8 cellular contexts compared by ENCODE assay signal in genomic region chr13:51286135-51287002, GRCh38. TPM values are rescaled to one million over a fixed set of nuclear protein-coding genes. Genes with fewer than 3 reads are reported as not detected.
DNase-seq lines count a peak whose midpoint lies in the region; ATAC-seq and TF ChIP-seq lines count a peak whose summit lies in the region.

No MANE protein-coding gene starts in this region.

- no peak for TF ChIP-seq POLR2A in adrenal gland (IDR thresholded peaks at IDR 0.05)

- H3K9me3 Mint-ChIP-seq in CD8-positive, alpha-beta T cell = no peaks in the 10 kb centered on the region

- peak; percentile 78 for TF ChIP-seq CTCF in CD8-positive, alpha-beta T cell (IDR thresholded peaks at IDR 0.05)
- peak; percentile 85 to 97 (median 89) for TF ChIP-seq CTCF in adrenal gland (IDR thresholded peaks at IDR 0.05)

- no peaks in the 10 kb centered on the region for H3K36me3 ChIP-seq in CD8-positive, alpha-beta T cell (ENCODE audit: insufficient read depth, low read length)
- H3K36me3 ChIP-seq in adrenal gland (replicated peaks in 1 of 2) = no peaks in the 10 kb centered on the region

- H3K27me3 ChIP-seq in CD8-positive, alpha-beta T cell (ENCODE audit: insufficient read depth, low read length) = no peaks in the 10 kb centered on the region
- H3K27me3 ChIP-seq in adrenal gland = no peaks in the 10 kb centered on the region

- H3K4me3 ChIP-seq in CD8-positive, alpha-beta T cell (ENCODE audit: low read depth, low read length) = no peak overlapping the region
- H3K4me3 ChIP-seq in adrenal gland = no peak overlapping the region

- no peaks in the 10 kb centered on the region for H3K36me3 Mint-ChIP-seq in CD8-positive, alpha-beta T cell

- no peak overlapping the region for H3K27ac ChIP-seq in CD8-positive, alpha-beta T cell (ENCODE audit: low read depth, low read length)
- no peak overlapping the region for H3K27ac ChIP-seq in adrenal gland

- POLR2A ChIA-PET in CD8-positive, alpha-beta T cell (lab: Charles Lee) = interaction anchor here (0.7 kb wide), 1 partner anchor 10 kb away, joined by 3 read pairs; no protein-coding TSS in a partner anchor

- 37 to 43% (median 40%) methylated on average over 13 of the region's 13 CpGs for WGBS in adrenal gland, 4 donors

- H3K27me3 Mint-ChIP-seq in CD8-positive, alpha-beta T cell (ENCODE audit: low read depth) = no peaks in the 10 kb centered on the region

- CTCF ChIA-PET in CD8-positive, alpha-beta T cell (lab: Charles Lee) = interaction anchor here (0.5 to 3.2 kb wide), 26 partner anchors 8 to 1310 kb away, joined by 3 to 25 read pairs (median 5); no protein-coding TSS in a partner anchor

- peak; percentile 24 to 77 (median 56) for DNase-seq in CD8-positive, alpha-beta T cell
- DNase-seq in NCI-H1092 treated with DMSO at 0.1 percent for 48 hours (lab: John Stamatoyannopoulos, UW) (peak; percentile 66), SW480 (ENCODE audit: low spot score) (peak; percentile 70), adrenal gland (peak; percentile 77 to 93 (median 85)), left ventricle myocardium superior (peak; percentile 90), retina (peak; percentile 85)

- H3K4me1 Mint-ChIP-seq in CD8-positive, alpha-beta T cell (ENCODE audit: low read depth) = no peaks in the 10 kb centered on the region

- no peak overlapping the region for H3K27ac Mint-ChIP-seq in CD8-positive, alpha-beta T cell

- ATAC-seq in CD8-positive, alpha-beta T cell = peak; percentile 67
- ATAC-seq in GM21447 (IDR thresholded peaks at IDR 0.05; ENCODE audit: unreplicated experiment) = peak; percentile 61
- peak; percentile 69 for ATAC-seq in left ventricle myocardium superior
- ATAC-seq in HG03521 (IDR thresholded peaks at IDR 0.05; ENCODE audit: unreplicated experiment) = no peak

- no peaks in the 10 kb centered on the region for H3K9me3 ChIP-seq in CD8-positive, alpha-beta T cell (ENCODE audit: low read length)
- H3K9me3 ChIP-seq in adrenal gland (replicated peaks in 1 of 3) = no peaks in the 10 kb centered on the region

- intact Hi-C loops in CD8-positive, alpha-beta T cell (cut with DNase I, micrococcal nuclease) = loop anchor here in 1 of 2 experiments (5.0 kb wide), 2 partner anchors 159 to 1309 kb away; no protein-coding TSS in a partner anchor
- intact Hi-C loops in adrenal gland (cut with DNase I) = loop anchor here (5.0 kb wide), 3 partner anchors 64 to 159 kb away; partner anchors contain the start of gene FAM124A (in 1 of the 2)
- intact Hi-C loops in left ventricle myocardium superior (cut with micrococcal nuclease) = loop anchor here (1.0 to 10.0 kb wide), 3 partner anchors 62 to 159 kb away; partner anchors contain the start of gene FAM124A

- no peak overlapping the region for H3K4me3 Mint-ChIP-seq in CD8-positive, alpha-beta T cell

- no peaks in the 10 kb centered on the region for H3K4me1 ChIP-seq in CD8-positive, alpha-beta T cell (ENCODE audit: insufficient read depth, low read length)
- peaks cover 0 to 4% of the 10 kb centered on the region in 2 donors for H3K4me1 ChIP-seq in adrenal gland (replicated peaks in 1 of 2)

RNA-seq across cellular contexts. Expression of gene SERPINE3, which starts 53.1 kb away (rescaled TPM):
- not detected for total RNA-seq in CD8-positive, alpha-beta T cell
- total RNA-seq in adrenal gland = not detected
- polyA plus RNA-seq in adrenal gland = under 1 TPM in 1 of 3 donors, not detected in 2; 0.07 TPM
- not detected for total RNA-seq in left ventricle myocardium superior
